Comparison of ENCODE assay signal across 12 cellular contexts in the genomic region with DNA sequence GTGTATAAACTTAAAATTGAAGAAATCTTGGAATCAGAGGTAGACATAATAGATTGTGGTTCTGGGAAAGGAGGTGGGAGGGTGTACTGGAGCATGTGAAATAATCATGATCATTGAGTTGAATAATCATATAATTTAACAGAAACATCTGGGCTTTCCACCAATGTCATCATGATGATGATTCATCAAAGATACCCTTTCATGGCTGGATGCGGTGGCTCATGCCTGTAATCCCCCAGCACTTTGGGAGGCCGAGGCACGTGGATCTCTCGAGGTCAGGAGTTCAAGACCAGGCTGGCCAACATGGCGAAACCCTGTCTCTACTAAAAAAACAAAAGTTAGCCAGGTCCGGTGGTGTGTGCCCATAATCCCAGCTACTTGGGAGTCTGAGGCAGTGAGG. TPM values are rescaled to one million over a fixed set of nuclear protein-coding genes. Genes with fewer than 3 reads are reported as not detected.
DNase-seq lines count a peak whose midpoint lies in the region; ATAC-seq and TF ChIP-seq lines count a peak whose summit lies in the region.
"Had no signal": no experiment of that assay in that cellular context is flagged by ENCODE, and none has a peak within 500 bp of the region (broad histone marks: within the 10 kb centered on the region; RNA-seq: fewer than 3 reads in every experiment).

No MANE protein-coding gene starts in this region.

- H3K4me1 Mint-ChIP-seq in naive B cell: peaks cover 31 to 45% (median 43%) of the 10 kb centered on the region in 3 donors

- BruUV-seq in OCI-LY7 (replicated peaks; lab: Mats Ljungman, UMichigan): no TSS peak

- H3K4me1 ChIP-seq in OCI-LY7 (ENCODE audit: insufficient read depth, low read length, poor library complexity, severe bottlenecking) (peaks cover 49% of the 10 kb centered on the region), stomach (peaks cover 0 to 53% (median 28%) of the 10 kb centered on the region in 4 donors)

- no peak for TF ChIP-seq EP300 in stomach (IDR thresholded peaks at IDR 0.05)

- H3K27ac ChIP-seq in OCI-LY7 (ENCODE audit: low read depth, low read length, poor library complexity, severe bottlenecking): no peak overlapping the region
- H3K27ac ChIP-seq in stomach: no peak overlapping the region

- CTCF ChIA-PET in OCI-LY7 (lab: Charles Lee; ENCODE audit: unreplicated experiment): no interaction called here

- H2AFZ ChIP-seq in OCI-LY7 (ENCODE audit: low read length): peak overlapping the region; percentile 68; the same call in 1 of the 2 replicates

- no peaks in the 10 kb centered on the region for H3K9me2 ChIP-seq in OCI-LY7 (ENCODE audit: insufficient read depth, low read length)

- H3K36me3 ChIP-seq in OCI-LY7 (ENCODE audit: insufficient read depth, low read length) (no peaks in the 10 kb centered on the region), stomach (no peaks in the 10 kb centered on the region)

- peaks cover 9% of the 10 kb centered on the region; the same call in 1 of the 2 replicates for H3K79me2 ChIP-seq in OCI-LY7 (ENCODE audit: insufficient read depth, low read depth, low read length)

- H3K4me2 ChIP-seq in OCI-LY7 (ENCODE audit: low read length): peak overlapping the region; percentile 74

- H3K4me3 Mint-ChIP-seq in naive B cell: peak overlapping the region in 4 of 8 donors; percentile 7 to 40 (median 26)

- TF ChIP-seq CTCF in OCI-LY7 (conservative IDR thresholded peaks at IDR 0.05; ENCODE audit: low read length) (no peak), stomach (IDR thresholded peaks at IDR 0.05) (no peak)

- DNase-seq in OCI-LY7 (ENCODE audit: low spot score) (no peak), naive B cell (no peak), T-helper 9 cell (no peak), nucleus accumbens (lab: John Stamatoyannopoulos, UW) (no peak), stomach (no peak)
- DNase-seq: activated CD4-positive, CD25-positive, alpha-beta regulatory T cell treated with anti-CD3 and anti-CD28 coated beads, Interleukin-2, amount 50 U/mL, for 72 hours; left ventricle myocardium superior; NCI-H1092 treated with DMSO at 0.1 percent for 48 hours; RPMI8226 had no signal

- no peaks in the 10 kb centered on the region for H3K36me3 Mint-ChIP-seq in naive B cell

- no peaks in the 10 kb centered on the region for H3K9me3 Mint-ChIP-seq in naive B cell

- H3K27ac Mint-ChIP-seq in naive B cell: peak overlapping the region in 5 of 6 donors; percentile 39 to 82 (median 78)

- ATAC-seq in GM18499 (IDR thresholded peaks at IDR 0.05; ENCODE audit: insufficient read depth, unreplicated experiment) (peak; percentile 4), GM21786 (IDR thresholded peaks at IDR 0.05; ENCODE audit: unreplicated experiment) (peak; percentile 10), naive B cell (ENCODE audit: low read depth in 2 of 2) (no peak), HG02678 (IDR thresholded peaks at IDR 0.05; ENCODE audit: unreplicated experiment) (no peak)
- ATAC-seq: left ventricle myocardium superior had no signal

- H3K9me3 ChIP-seq in OCI-LY7 (ENCODE audit: low read length) (no peaks in the 10 kb centered on the region), stomach (no peaks in the 10 kb centered on the region)

- TF ChIP-seq POLR2A in stomach (IDR thresholded peaks at IDR 0.05): no peak

- POLR2A ChIA-PET in OCI-LY7 (lab: Charles Lee): interaction anchor here (0.6 to 1.9 kb wide), 7 partner anchors 9 to 480 kb away, joined by 3 to 18 read pairs (median 4); no protein-coding TSS in a partner anchor

- H3K27me3 ChIP-seq in stomach: no peaks in the 10 kb centered on the region

- H3K4me3 ChIP-seq in OCI-LY7 (ENCODE audit: low read depth, low read length, poor library complexity, severe bottlenecking) (peak overlapping the region; percentile 45), stomach (no peak overlapping the region)

- intact Hi-C loops in OCI-LY7 (cut with micrococcal nuclease; ENCODE audit: unreplicated experiment) (loop anchor here (2.0 kb wide), 1 partner anchor 20 kb away; no protein-coding TSS in a partner anchor), stomach (cut with DNase I; ENCODE audit: low total_unique reads) (no loop called here)

- H3K27me3 Mint-ChIP-seq in naive B cell: no peaks in the 10 kb centered on the region

- no peaks in the 10 kb centered on the region for H4K20me1 ChIP-seq in OCI-LY7 (ENCODE audit: insufficient read depth, low read length)

- WGBS in stomach, 5 donors: 69 to 94% (median 87%) methylated on average over 6 of the region's 6 CpGs

RNA-seq across cellular contexts. Expression of a gene that starts 6.7 kb away (rescaled TPM):
- 36.4 and 38.2 TPM in 2 replicates for total RNA-seq in OCI-LY7 (2014; rRNA removed; shearing (Covaris generic))
- total RNA-seq in OCI-LY7 (2022): 42.6 and 52.2 TPM in 2 replicates
- 10 to 100 TPM; 13.8 to 20.8 (median 14.4) TPM for polyA plus RNA-seq in naive B cell (ENCODE audit: low read depth in 6 of 6)
- 100 to 1,000 TPM in 2 of 5 donors, 10 to 100 TPM in 3; 39.7 to 120 (median 94.5) TPM for total RNA-seq in stomach
- polyA plus RNA-seq in stomach: 10 to 100 TPM; 13.2 to 20.4 (median 14.4) TPM

RNA-seq across cellular contexts. Expression of a gene that starts 26.8 kb away (rescaled TPM):
- 34.0 and 51.5 TPM in 2 replicates for total RNA-seq in OCI-LY7 (2014; rRNA removed; shearing (Covaris generic))
- total RNA-seq in OCI-LY7 (2022) (54.8 and 57.8 TPM in 2 replicates), stomach (10 to 100 TPM; 11.3 to 22.2 (median 17.5) TPM)
- polyA plus RNA-seq in naive B cell (ENCODE audit: low read depth in 6 of 6) (10 to 100 TPM in 4 of 6 donors, 1 to 10 TPM in 2; 2.3 to 18.2 (median 13.6) TPM), stomach (10 to 100 TPM; 16.3 to 20.7 (median 19.5) TPM)

RNA-seq across cellular contexts. Expression of a gene that starts 48.8 kb away (rescaled TPM):
- 1,460 and 1,542 TPM in 2 replicates for total RNA-seq in OCI-LY7 (2014; rRNA removed; shearing (Covaris generic))
- total RNA-seq in OCI-LY7 (2022) (1,325 and 1,492 TPM in 2 replicates), stomach (100 to 1,000 TPM in 1 of 5 donors, 10 to 100 TPM in 3, 1 to 10 TPM in 1; 5.5 to 284 (median 25.0) TPM)
- polyA plus RNA-seq in naive B cell (ENCODE audit: low read depth in 6 of 6) (100 to 1,000 TPM; 198 to 689 (median 314) TPM), stomach (100 to 1,000 TPM in 2 of 3 donors, 10 to 100 TPM in 1; 49.4 to 167 (median 136) TPM)

Comparison
In these comparisons a context has a peak if more than half of its experiments do, and no peak if none do; other contexts are left out.
1. ATAC-seq: peak in GM18499 (single experiment) and GM21786 (single experiment); none in naive B cell (0 of 2) and HG02678 (single experiment).
2. RNA of a gene that starts 48.8 kb away (total RNA-seq): 1,325 to 1,542 TPM in OCI-LY7; 5.5 to 284 TPM in stomach; every median in the first group is over 4 times any median in the second.